ENCODE assay signal across 28 cellular contexts in the genomic region with DNA sequence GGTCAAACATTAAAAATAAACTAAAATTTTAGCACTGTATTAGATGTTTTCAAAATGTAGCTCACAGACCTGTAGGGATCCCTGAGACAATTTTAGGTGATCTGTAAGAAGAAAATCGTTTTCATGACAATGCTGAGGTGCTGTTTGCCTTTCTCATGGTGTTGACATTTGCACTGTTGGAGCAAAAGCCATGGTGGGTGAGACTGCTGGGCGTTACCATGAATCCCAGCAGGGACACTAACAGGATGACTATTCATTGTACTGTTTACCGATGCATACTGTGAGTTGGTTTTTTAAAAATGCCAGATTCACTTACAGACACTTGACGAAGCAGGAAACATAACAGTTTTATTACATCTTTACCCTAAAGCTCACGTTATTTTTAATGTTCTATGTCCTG.
DNase-seq lines count a peak whose midpoint lies in the region; ATAC-seq and TF ChIP-seq lines count a peak whose summit lies in the region.
"Had no signal": no experiment of that assay in that cellular context is flagged by ENCODE, and none has a peak within 500 bp of the region (broad histone marks: within the 10 kb centered on the region; RNA-seq: fewer than 3 reads in every experiment).

No MANE protein-coding gene starts in this region.

- peak; percentile 8 for DNase-seq in H7
- DNase-seq in NCI-H1417 treated with DMSO at 0.1 percent for 48 hours (lab: John Stamatoyannopoulos, UW): peak; percentile 55
- peak; percentile 99 for DNase-seq in NCI-H69 (lab: John Stamatoyannopoulos, UW)
- no peak for DNase-seq in NCI-H524 treated with DMSO at 0.1 percent for 48 hours (lab: John Stamatoyannopoulos, UW)
- DNase-seq in progenitor cell of endocrine pancreas (ENCODE audit: low spot score, unreplicated experiment): no peak
- DNase-seq in activated effector memory CD4-positive, alpha-beta T cell treated with anti-CD3 and anti-CD28 coated beads, Interleukin-2, amount 50 U/mL, for 16 hours: no peak
- DNase-seq: activated CD4-positive, alpha-beta T cell treated with anti-CD3 and anti-CD28 coated beads, Interleukin-2, amount 50 U/mL, for 48 hours; C1 segment of cervical spinal cord; Calu3; heart left ventricle; KBM-7; left cardiac atrium; mammary epithelial cell; MM.1S; NCI-H187 treated with DMSO at 0.1 percent for 48 hours; NCI-H526 treated with DMSO at 0.1 percent for 48 hours; nephron progenitor cell; tibial artery had no signal

- H2AFZ ChIP-seq in neural cell (ENCODE audit: low read depth, low read length): no peak overlapping the region
- H2AFZ ChIP-seq: parathyroid adenoma had no signal

- no peak overlapping the region for H3K27ac Mint-ChIP-seq in progenitor cell of endocrine pancreas
- H3K27ac Mint-ChIP-seq: activated naive CD4-positive, alpha-beta T cell treated with anti-CD3 and anti-CD28 coated beads, Interleukin-2, amount 50 U/mL, for 72 hours; nephron progenitor cell had no signal

- no peak overlapping the region for H3K4me3 ChIP-seq in H7 (ENCODE audit: insufficient read depth, low read depth, low read length)
- H3K4me3 ChIP-seq in neural cell (ENCODE audit: low read length): no peak overlapping the region
- H3K4me3 ChIP-seq: breast epithelium, heart left ventricle, right atrium auricular region, smooth muscle cell, tibial artery had no signal

- no peak overlapping the region for H3K4me3 Mint-ChIP-seq in progenitor cell of endocrine pancreas (ENCODE audit: low read depth)
- H3K4me3 Mint-ChIP-seq: nephron progenitor cell had no signal

- peaks cover 9% of the 10 kb centered on the region for H3K4me1 Mint-ChIP-seq in progenitor cell of endocrine pancreas (ENCODE audit: low read depth)
- H3K4me1 Mint-ChIP-seq: nephron progenitor cell had no signal

- H3K9me3 Mint-ChIP-seq in progenitor cell of endocrine pancreas (ENCODE audit: low read depth): peaks cover 3% of the 10 kb centered on the region
- H3K9me3 Mint-ChIP-seq: nephron progenitor cell had no signal

- H3K27me3 Mint-ChIP-seq in progenitor cell of endocrine pancreas: no peaks in the 10 kb centered on the region

- H3K9me2 ChIP-seq in neural cell (ENCODE audit: insufficient read depth, low read length): no peaks in the 10 kb centered on the region

- no peaks in the 10 kb centered on the region for H4K20me1 ChIP-seq in neural cell (ENCODE audit: insufficient read depth)

- TF ChIP-seq CTCF in neural cell (IDR thresholded peaks at IDR 0.05; ENCODE audit: poor library complexity, severe bottlenecking) (no peak), progenitor cell of endocrine pancreas (IDR thresholded peaks at IDR 0.05; ENCODE audit: unreplicated experiment) (no peak)

- H3K27ac ChIP-seq in neural cell (ENCODE audit: low read length): peak overlapping the region; percentile 4
- H3K27ac ChIP-seq: breast epithelium, heart left ventricle, parathyroid adenoma, right atrium auricular region, RWPE1, tibial artery had no signal

- H3K9me3 ChIP-seq in neural cell (ENCODE audit: low read length): no peaks in the 10 kb centered on the region
- H3K9me3 ChIP-seq: breast epithelium, heart left ventricle, right atrium auricular region, tibial artery had no signal

- H3K36me3 Mint-ChIP-seq in progenitor cell of endocrine pancreas (ENCODE audit: insufficient read depth): peaks cover 2% of the 10 kb centered on the region
- H3K36me3 Mint-ChIP-seq: activated naive CD4-positive, alpha-beta T cell treated with anti-CD3 and anti-CD28 coated beads, Interleukin-2, amount 50 U/mL, for 72 hours had no signal

- no peak for TF ChIP-seq EP300 in neural cell (conservative IDR thresholded peaks at IDR 0.05; ENCODE audit: poor library complexity, severe bottlenecking)

- H3F3A ChIP-seq in neural cell (ENCODE audit: insufficient read depth, low read length, poor library complexity, severe bottlenecking): no peaks in the 10 kb centered on the region

- H3K4me2 ChIP-seq in neural cell (ENCODE audit: low read length): no peak overlapping the region
- H3K4me2 ChIP-seq: smooth muscle cell had no signal

- no peaks in the 10 kb centered on the region for H3K79me2 ChIP-seq in neural cell (replicated peaks; ENCODE audit: insufficient read depth, low read length)
- H3K79me2 ChIP-seq: parathyroid adenoma had no signal

- ATAC-seq in GM21723 (IDR thresholded peaks at IDR 0.05; ENCODE audit: unreplicated experiment): no peak
- ATAC-seq: activated CD4-positive, CD25-positive, alpha-beta regulatory T cell treated with anti-CD3 and anti-CD28 coated beads, Interleukin-2, amount 50 U/mL, for 24 hours; activated naive CD4-positive, alpha-beta T cell treated with anti-CD3 and anti-CD28 coated beads, Interleukin-2, amount 50 U/mL, for 72 hours; HCT116; heart left ventricle; left cardiac atrium had no signal

- H3K36me3 ChIP-seq in H7 (replicated peaks; ENCODE audit: control insufficient read depth, insufficient read depth, low read length) (no peaks in the 10 kb centered on the region), neural cell (ENCODE audit: insufficient read depth, low read length) (no peaks in the 10 kb centered on the region)
- H3K36me3 ChIP-seq: breast epithelium, heart left ventricle, right atrium auricular region, tibial artery had no signal

- TF ChIP-seq RAD21 in neural cell (conservative IDR thresholded peaks at IDR 0.05): no peak

- no peak overlapping the region for H3K9ac ChIP-seq in neural cell (ENCODE audit: low read length)
- H3K9ac ChIP-seq: parathyroid adenoma had no signal

- H3K27me3 ChIP-seq in H7 (ENCODE audit: control insufficient read depth, insufficient read depth, low read length) (peaks cover 17% of the 10 kb centered on the region; the same call in 1 of the 2 replicates), neural cell (ENCODE audit: insufficient read depth, low read depth, low read length) (no peaks in the 10 kb centered on the region)
- H3K27me3 ChIP-seq: breast epithelium, right atrium auricular region, tibial artery had no signal

TF ChIP-seq in neural cell, 6 proteins besides CTCF, POLR2A, EP300 and RAD21:
- no peak for TF ChIP-seq POLR2AphosphoS5 (IDR thresholded peaks at IDR 0.05)
- TF ChIP-seq, protein P1, sequence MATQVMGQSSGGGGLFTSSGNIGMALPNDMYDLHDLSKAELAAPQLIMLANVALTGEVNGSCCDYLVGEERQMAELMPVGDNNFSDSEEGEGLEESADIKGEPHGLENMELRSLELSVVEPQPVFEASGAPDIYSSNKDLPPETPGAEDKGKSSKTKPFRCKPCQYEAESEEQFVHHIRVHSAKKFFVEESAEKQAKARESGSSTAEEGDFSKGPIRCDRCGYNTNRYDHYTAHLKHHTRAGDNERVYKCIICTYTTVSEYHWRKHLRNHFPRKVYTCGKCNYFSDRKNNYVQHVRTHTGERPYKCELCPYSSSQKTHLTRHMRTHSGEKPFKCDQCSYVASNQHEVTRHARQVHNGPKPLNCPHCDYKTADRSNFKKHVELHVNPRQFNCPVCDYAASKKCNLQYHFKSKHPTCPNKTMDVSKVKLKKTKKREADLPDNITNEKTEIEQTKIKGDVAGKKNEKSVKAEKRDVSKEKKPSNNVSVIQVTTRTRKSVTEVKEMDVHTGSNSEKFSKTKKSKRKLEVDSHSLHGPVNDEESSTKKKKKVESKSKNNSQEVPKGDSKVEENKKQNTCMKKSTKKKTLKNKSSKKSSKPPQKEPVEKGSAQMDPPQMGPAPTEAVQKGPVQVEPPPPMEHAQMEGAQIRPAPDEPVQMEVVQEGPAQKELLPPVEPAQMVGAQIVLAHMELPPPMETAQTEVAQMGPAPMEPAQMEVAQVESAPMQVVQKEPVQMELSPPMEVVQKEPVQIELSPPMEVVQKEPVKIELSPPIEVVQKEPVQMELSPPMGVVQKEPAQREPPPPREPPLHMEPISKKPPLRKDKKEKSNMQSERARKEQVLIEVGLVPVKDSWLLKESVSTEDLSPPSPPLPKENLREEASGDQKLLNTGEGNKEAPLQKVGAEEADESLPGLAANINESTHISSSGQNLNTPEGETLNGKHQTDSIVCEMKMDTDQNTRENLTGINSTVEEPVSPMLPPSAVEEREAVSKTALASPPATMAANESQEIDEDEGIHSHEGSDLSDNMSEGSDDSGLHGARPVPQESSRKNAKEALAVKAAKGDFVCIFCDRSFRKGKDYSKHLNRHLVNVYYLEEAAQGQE (IDR thresholded peaks at IDR 0.05; ENCODE audit: borderline replicate concordance): no peak
- no peak for TF ChIP-seq SMC3 (conservative IDR thresholded peaks at IDR 0.05; ENCODE audit: poor library complexity)
- no peak for TF ChIP-seq MXI1 (conservative IDR thresholded peaks at IDR 0.05; ENCODE audit: poor library complexity, severe bottlenecking)
- TF ChIP-seq TAF1 (IDR thresholded peaks at IDR 0.05; ENCODE audit: low read depth): no peak
- no peak for TF ChIP-seq EZH2 (IDR thresholded peaks at IDR 0.05; ENCODE audit: borderline replicate concordance, insufficient read depth, low read length, poor library complexity, severe bottlenecking)

Comparison
In these comparisons a context has a peak if more than half of its experiments do, and no peak if none do; other contexts are left out.
1. DNase-seq: peak in H7 (single experiment), NCI-H1417 treated with DMSO at 0.1 percent for 48 hours (single experiment) and NCI-H69 (single experiment); none in NCI-H524 treated with DMSO at 0.1 percent for 48 hours (single experiment), progenitor cell of endocrine pancreas (single experiment) and activated effector memory CD4-positive, alpha-beta T cell treated with anti-CD3 and anti-CD28 coated beads, Interleukin-2, amount 50 U/mL, for 16 hours (single experiment).